Comparison of ENCODE assay signal across 1 cellular context in the genomic region with DNA sequence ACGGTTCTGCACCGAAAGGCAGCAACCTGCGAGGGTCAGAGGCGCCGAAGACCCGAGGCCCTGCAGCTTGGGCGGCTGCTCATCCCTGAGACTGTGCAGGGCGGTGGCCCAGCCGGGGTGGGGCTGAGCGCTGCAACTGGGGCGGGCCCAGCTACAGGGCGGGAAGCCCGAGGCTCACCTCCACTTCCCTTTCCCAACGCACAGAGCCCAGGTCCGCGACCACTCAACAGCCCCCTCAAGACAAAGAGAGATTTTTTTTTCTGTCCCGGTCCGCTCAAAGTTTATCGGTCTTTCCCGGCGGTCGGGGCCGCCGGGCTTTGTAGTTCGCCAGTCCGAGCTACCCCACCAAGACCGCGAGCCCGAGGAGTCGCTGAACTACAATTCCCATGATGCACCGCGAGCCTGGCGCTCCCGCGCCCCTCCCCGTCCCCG.
TF ChIP-seq lines count a peak whose summit lies in the region.

No MANE protein-coding gene starts in this region.

TF ChIP-seq in HepG2, 621 proteins besides CTCF, POLR2A, EP300 and RAD21 (continued from another document and continues in another):
- TF ChIP-seq, protein P1, sequence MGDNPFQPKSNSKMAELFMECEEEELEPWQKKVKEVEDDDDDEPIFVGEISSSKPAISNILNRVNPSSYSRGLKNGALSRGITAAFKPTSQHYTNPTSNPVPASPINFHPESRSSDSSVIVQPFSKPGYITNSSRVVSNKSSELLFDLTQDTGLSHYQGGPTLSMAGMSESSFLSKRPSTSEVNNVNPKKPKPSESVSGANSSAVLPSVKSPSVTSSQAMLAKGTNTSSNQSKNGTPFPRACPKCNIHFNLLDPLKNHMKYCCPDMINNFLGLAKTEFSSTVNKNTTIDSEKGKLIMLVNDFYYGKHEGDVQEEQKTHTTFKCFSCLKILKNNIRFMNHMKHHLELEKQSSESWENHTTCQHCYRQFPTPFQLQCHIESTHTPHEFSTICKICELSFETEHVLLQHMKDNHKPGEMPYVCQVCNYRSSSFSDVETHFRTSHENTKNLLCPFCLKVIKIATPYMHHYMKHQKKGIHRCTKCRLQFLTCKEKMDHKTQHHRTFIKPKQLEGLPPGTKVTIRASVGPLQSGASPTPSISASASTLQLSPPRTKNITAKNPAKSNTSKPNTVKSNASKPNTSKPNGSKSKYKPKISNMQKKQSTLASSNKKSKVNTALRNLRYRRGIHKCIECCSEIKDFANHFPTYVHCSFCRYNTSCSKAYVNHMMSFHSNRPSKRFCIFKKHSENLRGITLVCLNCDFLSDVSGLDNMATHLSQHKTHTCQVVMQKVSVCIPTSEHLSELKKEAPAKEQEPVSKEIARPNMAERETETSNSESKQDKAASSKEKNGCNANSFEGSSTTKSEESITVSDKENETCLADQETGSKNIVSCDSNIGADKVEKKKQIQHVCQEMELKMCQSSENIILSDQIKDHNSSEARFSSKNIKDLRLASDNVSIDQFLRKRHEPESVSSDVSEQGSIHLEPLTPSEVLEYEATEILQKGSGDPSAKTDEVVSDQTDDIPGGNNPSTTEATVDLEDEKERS (CRISPR knock-in tag; IDR thresholded peaks at IDR 0.05), result no peak
- TF ChIP-seq ZNF788 (CRISPR knock-in tag; IDR thresholded peaks at IDR 0.05; ENCODE audit: borderline replicate concordance) (no peak; the same call in 1 of the 2 replicates), ZNF33A (CRISPR knock-in tag; IDR thresholded peaks at IDR 0.05; ENCODE audit: borderline replicate concordance) (no peak), HNF1A (IDR thresholded peaks at IDR 0.05; ENCODE audit: low read depth) (no peak), HNF1A (CRISPR knock-in tag; IDR thresholded peaks at IDR 0.05; ENCODE audit: borderline replicate concordance) (no peak; the same call in 1 of the 2 replicates), ZNF468 (CRISPR knock-in tag; IDR thresholded peaks at IDR 0.05) (no peak), ZNF451 (CRISPR knock-in tag; IDR thresholded peaks at IDR 0.05) (no peak), ZFYVE20 (CRISPR knock-in tag; IDR thresholded peaks at IDR 0.05; ENCODE audit: borderline replicate concordance, low read depth) (no peak), HNRNPLL (IDR thresholded peaks at IDR 0.05; ENCODE audit: low read depth, low read length, poor library complexity, severe bottlenecking) (no peak), ZNF792 (CRISPR knock-in tag; IDR thresholded peaks at IDR 0.05) (peak; percentile 49; the same call in 1 of the 2 replicates), KDM5B (CRISPR knock-in tag; IDR thresholded peaks at IDR 0.05; ENCODE audit: borderline replicate concordance) (no peak; the same call in 1 of the 2 replicates), ZNF292 (CRISPR knock-in tag; IDR thresholded peaks at IDR 0.05; ENCODE audit: borderline replicate concordance, low read depth) (peak; percentile 72; the same call in 1 of the 2 replicates), MTF2 (CRISPR knock-in tag; IDR thresholded peaks at IDR 0.05; ENCODE audit: borderline replicate concordance) (no peak), RBM39 (IDR thresholded peaks at IDR 0.05; ENCODE audit: low read depth, low read length, poor library complexity, severe bottlenecking) (no peak), SKIL (CRISPR knock-in tag; IDR thresholded peaks at IDR 0.05; ENCODE audit: borderline replicate concordance) (no peak), HNF4A (CRISPR knock-in tag; IDR thresholded peaks at IDR 0.05) (peak; percentile 51; the same call in 1 of the 2 replicates), ZNF124 (CRISPR knock-in tag; IDR thresholded peaks at IDR 0.05) (0 out of 2 replicates have a peak, but pooled peaks have one; percentile 25), ZBTB14 (CRISPR knock-in tag; IDR thresholded peaks at IDR 0.05) (no peak; the same call in 1 of the 2 replicates), NCOA5 (CRISPR knock-in tag; IDR thresholded peaks at IDR 0.05) (no peak), TFDP2 (CRISPR knock-in tag; IDR thresholded peaks at IDR 0.05) (peak; percentile 74), JARID2 (CRISPR knock-in tag; IDR thresholded peaks at IDR 0.05; ENCODE audit: insufficient replicate concordance) (no peak), KLF16 (CRISPR knock-in tag; IDR thresholded peaks at IDR 0.05) (no peak), RXRA (CRISPR knock-in tag; IDR thresholded peaks at IDR 0.05) (0 out of 2 replicates have a peak, but pooled peaks have one; percentile 4)
- TF ChIP-seq, protein P2, sequence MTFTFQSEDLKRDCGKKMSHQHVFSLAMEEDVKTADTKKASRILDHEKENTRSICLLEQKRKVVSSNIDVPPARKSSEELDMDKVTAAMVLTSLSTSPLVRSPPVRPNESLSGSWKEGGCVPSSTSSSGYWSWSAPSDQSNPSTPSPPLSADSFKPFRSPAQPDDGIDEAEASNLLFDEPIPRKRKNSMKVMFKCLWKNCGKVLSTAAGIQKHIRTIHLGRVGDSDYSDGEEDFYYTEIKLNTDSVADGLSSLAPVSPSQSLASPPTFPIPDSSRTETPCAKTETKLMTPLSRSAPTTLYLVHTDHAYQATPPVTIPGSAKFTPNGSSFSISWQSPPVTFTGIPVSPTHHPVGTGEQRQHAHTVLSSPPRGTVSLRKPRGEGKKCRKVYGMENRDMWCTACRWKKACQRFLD (CRISPR knock-in tag; IDR thresholded peaks at IDR 0.05; ENCODE audit: borderline replicate concordance), result 0 out of 2 replicates have a peak, but pooled peaks have one; percentile 8
- TF ChIP-seq, protein P3, sequence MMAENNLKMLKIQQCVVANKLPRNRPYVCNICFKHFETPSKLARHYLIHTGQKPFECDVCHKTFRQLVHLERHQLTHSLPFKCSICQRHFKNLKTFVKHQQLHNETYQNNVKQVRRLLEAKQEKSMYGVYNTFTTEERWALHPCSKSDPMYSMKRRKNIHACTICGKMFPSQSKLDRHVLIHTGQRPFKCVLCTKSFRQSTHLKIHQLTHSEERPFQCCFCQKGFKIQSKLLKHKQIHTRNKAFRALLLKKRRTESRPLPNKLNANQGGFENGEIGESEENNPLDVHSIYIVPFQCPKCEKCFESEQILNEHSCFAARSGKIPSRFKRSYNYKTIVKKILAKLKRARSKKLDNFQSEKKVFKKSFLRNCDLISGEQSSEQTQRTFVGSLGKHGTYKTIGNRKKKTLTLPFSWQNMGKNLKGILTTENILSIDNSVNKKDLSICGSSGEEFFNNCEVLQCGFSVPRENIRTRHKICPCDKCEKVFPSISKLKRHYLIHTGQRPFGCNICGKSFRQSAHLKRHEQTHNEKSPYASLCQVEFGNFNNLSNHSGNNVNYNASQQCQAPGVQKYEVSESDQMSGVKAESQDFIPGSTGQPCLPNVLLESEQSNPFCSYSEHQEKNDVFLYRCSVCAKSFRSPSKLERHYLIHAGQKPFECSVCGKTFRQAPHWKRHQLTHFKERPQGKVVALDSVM (CRISPR knock-in tag; IDR thresholded peaks at IDR 0.05), result no peak
- TF ChIP-seq, protein P4, sequence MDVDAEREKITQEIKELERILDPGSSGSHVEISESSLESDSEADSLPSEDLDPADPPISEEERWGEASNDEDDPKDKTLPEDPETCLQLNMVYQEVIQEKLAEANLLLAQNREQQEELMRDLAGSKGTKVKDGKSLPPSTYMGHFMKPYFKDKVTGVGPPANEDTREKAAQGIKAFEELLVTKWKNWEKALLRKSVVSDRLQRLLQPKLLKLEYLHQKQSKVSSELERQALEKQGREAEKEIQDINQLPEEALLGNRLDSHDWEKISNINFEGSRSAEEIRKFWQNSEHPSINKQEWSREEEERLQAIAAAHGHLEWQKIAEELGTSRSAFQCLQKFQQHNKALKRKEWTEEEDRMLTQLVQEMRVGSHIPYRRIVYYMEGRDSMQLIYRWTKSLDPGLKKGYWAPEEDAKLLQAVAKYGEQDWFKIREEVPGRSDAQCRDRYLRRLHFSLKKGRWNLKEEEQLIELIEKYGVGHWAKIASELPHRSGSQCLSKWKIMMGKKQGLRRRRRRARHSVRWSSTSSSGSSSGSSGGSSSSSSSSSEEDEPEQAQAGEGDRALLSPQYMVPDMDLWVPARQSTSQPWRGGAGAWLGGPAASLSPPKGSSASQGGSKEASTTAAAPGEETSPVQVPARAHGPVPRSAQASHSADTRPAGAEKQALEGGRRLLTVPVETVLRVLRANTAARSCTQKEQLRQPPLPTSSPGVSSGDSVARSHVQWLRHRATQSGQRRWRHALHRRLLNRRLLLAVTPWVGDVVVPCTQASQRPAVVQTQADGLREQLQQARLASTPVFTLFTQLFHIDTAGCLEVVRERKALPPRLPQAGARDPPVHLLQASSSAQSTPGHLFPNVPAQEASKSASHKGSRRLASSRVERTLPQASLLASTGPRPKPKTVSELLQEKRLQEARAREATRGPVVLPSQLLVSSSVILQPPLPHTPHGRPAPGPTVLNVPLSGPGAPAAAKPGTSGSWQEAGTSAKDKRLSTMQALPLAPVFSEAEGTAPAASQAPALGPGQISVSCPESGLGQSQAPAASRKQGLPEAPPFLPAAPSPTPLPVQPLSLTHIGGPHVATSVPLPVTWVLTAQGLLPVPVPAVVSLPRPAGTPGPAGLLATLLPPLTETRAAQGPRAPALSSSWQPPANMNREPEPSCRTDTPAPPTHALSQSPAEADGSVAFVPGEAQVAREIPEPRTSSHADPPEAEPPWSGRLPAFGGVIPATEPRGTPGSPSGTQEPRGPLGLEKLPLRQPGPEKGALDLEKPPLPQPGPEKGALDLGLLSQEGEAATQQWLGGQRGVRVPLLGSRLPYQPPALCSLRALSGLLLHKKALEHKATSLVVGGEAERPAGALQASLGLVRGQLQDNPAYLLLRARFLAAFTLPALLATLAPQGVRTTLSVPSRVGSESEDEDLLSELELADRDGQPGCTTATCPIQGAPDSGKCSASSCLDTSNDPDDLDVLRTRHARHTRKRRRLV (CRISPR knock-in tag; IDR thresholded peaks at IDR 0.05), result no peak
- TF ChIP-seq, protein P5, sequence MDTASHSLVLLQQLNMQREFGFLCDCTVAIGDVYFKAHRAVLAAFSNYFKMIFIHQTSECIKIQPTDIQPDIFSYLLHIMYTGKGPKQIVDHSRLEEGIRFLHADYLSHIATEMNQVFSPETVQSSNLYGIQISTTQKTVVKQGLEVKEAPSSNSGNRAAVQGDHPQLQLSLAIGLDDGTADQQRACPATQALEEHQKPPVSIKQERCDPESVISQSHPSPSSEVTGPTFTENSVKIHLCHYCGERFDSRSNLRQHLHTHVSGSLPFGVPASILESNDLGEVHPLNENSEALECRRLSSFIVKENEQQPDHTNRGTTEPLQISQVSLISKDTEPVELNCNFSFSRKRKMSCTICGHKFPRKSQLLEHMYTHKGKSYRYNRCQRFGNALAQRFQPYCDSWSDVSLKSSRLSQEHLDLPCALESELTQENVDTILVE (CRISPR knock-in tag; IDR thresholded peaks at IDR 0.05), result no peak
- TF ChIP-seq, protein P6, sequence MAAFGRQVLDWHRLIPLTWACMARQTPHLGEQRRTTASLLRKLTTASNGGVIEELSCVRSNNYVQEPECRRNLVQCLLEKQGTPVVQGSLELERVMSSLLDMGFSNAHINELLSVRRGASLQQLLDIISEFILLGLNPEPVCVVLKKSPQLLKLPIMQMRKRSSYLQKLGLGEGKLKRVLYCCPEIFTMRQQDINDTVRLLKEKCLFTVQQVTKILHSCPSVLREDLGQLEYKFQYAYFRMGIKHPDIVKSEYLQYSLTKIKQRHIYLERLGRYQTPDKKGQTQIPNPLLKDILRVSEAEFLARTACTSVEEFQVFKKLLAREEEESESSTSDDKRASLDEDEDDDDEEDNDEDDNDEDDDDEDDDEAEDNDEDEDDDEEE (CRISPR knock-in tag; IDR thresholded peaks at IDR 0.05), result no peak
